In genomic region chr1:220966473-220966872, GRCh38 we compare ENCODE assay signal across 17 cellular contexts.
"Had no signal": no experiment of that assay in that cellular context is flagged by ENCODE, and none has a peak within 500 bp of the region (broad histone marks: within the 10 kb centered on the region; RNA-seq: fewer than 3 reads in every experiment).

No MANE protein-coding gene starts in this region.

- H3K4me3 ChIP-seq: left ventricle myocardium inferior, lung, ovary, right atrium auricular region, sigmoid colon, skin epidermis had no signal

- H3K9me3 ChIP-seq: ovary, sigmoid colon had no signal

- H3K27me3 ChIP-seq: foreskin keratinocyte, ovary, right atrium auricular region, sigmoid colon had no signal

- H3K36me3 ChIP-seq: left ventricle myocardium inferior, ovary, right atrium auricular region, sigmoid colon had no signal

- FAIRE-seq: colon, keratinocyte had no signal

- ATAC-seq: effector memory CD8-positive, alpha-beta T cell; foreskin keratinocyte; naive thymus-derived CD4-positive, alpha-beta T cell had no signal

- H3K4me1 ChIP-seq: foreskin keratinocyte had no signal

- DNase-seq: effector memory CD8-positive, alpha-beta T cell; foreskin keratinocyte; immature natural killer cell; left ventricle myocardium inferior; naive thymus-derived CD4-positive, alpha-beta T cell; ovary; sigmoid colon; stimulated activated CD4-positive, alpha-beta T cell treated with anti-CD3 and anti-CD28 coated beads, Interleukin-12 subunit alpha, Interleukin-12 subunit beta, amount 100 ng/mL, for 4 hours; stimulated activated CD4-positive, alpha-beta T cell treated with anti-CD3 and anti-CD28 coated beads, Interleukin-2, amount 100 ng/mL, for 48 hours; stimulated activated naive CD4-positive, alpha-beta T cell treated with Interleukin-2 at 50 U/mL for 16 hours; trophoblast cell had no signal

- H3K27ac ChIP-seq: epithelial cell of prostate, foreskin keratinocyte, ovary, right atrium auricular region, sigmoid colon, skin epidermis had no signal
